In genomic region chr14:21428930-21429329, GRCh38 we compare ENCODE assay signal across 14 cellular contexts. TPM values are rescaled to one million over a fixed set of nuclear protein-coding genes. Genes with fewer than 3 reads are reported as not detected.
DNase-seq lines count a peak whose midpoint lies in the region; ATAC-seq and TF ChIP-seq lines count a peak whose summit lies in the region.
"Had no signal": no experiment of that assay in that cellular context is flagged by ENCODE, and none has a peak within 500 bp of the region (broad histone marks: within the 10 kb centered on the region; RNA-seq: fewer than 3 reads in every experiment).

No MANE protein-coding gene starts in this region.

- no peak overlapping the region for H3K4me3 ChIP-seq in left ventricle myocardium inferior

- H3K27me3 ChIP-seq in left ventricle myocardium inferior (ENCODE audit: low read depth): no peaks in the 10 kb centered on the region

- H3K9me3 ChIP-seq in left ventricle myocardium inferior (replicated peaks): no peaks in the 10 kb centered on the region

- H3K27me3 Mint-ChIP-seq in type B pancreatic cell: no peaks in the 10 kb centered on the region
- H3K27me3 Mint-ChIP-seq: activated B cell treated with CpG ODN at 0.5 μM for 24 hours had no signal

- H3K4me3 Mint-ChIP-seq in type B pancreatic cell: no peak overlapping the region
- H3K4me3 Mint-ChIP-seq: activated B cell treated with CpG ODN at 0.5 μM for 24 hours; activated naive CD4-positive, alpha-beta T cell treated with anti-CD3 and anti-CD28 coated beads for 36 hours had no signal

- no peak overlapping the region for H3K27ac Mint-ChIP-seq in type B pancreatic cell
- H3K27ac Mint-ChIP-seq: activated B cell treated with CpG ODN at 0.5 μM for 24 hours; activated naive CD4-positive, alpha-beta T cell treated with anti-CD3 and anti-CD28 coated beads for 36 hours had no signal

- H3K9me3 Mint-ChIP-seq in type B pancreatic cell: no peaks in the 10 kb centered on the region
- H3K9me3 Mint-ChIP-seq: activated B cell treated with CpG ODN at 0.5 μM for 24 hours; activated naive CD4-positive, alpha-beta T cell treated with anti-CD3 and anti-CD28 coated beads for 36 hours had no signal

- peaks cover 76% of the 10 kb centered on the region for H3K36me3 ChIP-seq in left ventricle myocardium inferior

- H3K36me3 Mint-ChIP-seq in type B pancreatic cell: peaks cover 38% of the 10 kb centered on the region

- ATAC-seq in GM21619 (IDR thresholded peaks at IDR 0.05; ENCODE audit: unreplicated experiment) (no peak), GM18498 (IDR thresholded peaks at IDR 0.05; ENCODE audit: unreplicated experiment) (no peak)
- ATAC-seq: sciatic nerve had no signal

- peak overlapping the region; percentile 49 for H3K27ac ChIP-seq in left ventricle myocardium inferior (replicated peaks)

- intact Hi-C loops in left ventricle myocardium inferior (cut with micrococcal nuclease): no loop called here

- H3K4me1 ChIP-seq in left ventricle myocardium inferior: peaks cover 10% of the 10 kb centered on the region

- TF ChIP-seq CTCF in left ventricle myocardium inferior (IDR thresholded peaks at IDR 0.05; ENCODE audit: borderline replicate concordance): no peak
- TF ChIP-seq CTCF in type B pancreatic cell (conservative IDR thresholded peaks at IDR 0.05): no peak

- no peaks in the 10 kb centered on the region for H3K4me1 Mint-ChIP-seq in type B pancreatic cell (ENCODE audit: unreplicated experiment)

- DNase-seq in A172 (ENCODE audit: low spot score): peak; percentile 25
- DNase-seq in LHCN-M2 (ENCODE audit: low read depth): peak; percentile 81
- DNase-seq in NCI-H2196 treated with DMSO at 0.1 percent for 48 hours (lab: John Stamatoyannopoulos, UW; ENCODE audit: unreplicated experiment): peak; percentile 79
- peak; percentile 54 for DNase-seq in left ventricle myocardium inferior
- DNase-seq in type B pancreatic cell (ENCODE audit: extremely low spot score, unreplicated experiment): no peak
- no peak for DNase-seq in activated CD8-positive, alpha-beta memory T cell treated with anti-CD3 and anti-CD28 coated beads, Interleukin-2, amount 50 U/mL, for 4 hours
- DNase-seq: activated B cell treated with CpG ODN at 0.5 μM for 24 hours; activated naive CD4-positive, alpha-beta T cell treated with anti-CD3 and anti-CD28 coated beads for 36 hours; foreskin fibroblast; GDM1; stimulated activated CD8-positive, alpha-beta memory T cell treated with anti-CD3 and anti-CD28 coated beads, Interleukin-4, amount 100 ng/mL, for 48 hours had no signal

RNA-seq across cellular contexts. Expression of gene CHD8, which starts 27.0 kb away (rescaled TPM):
- total RNA-seq in A172 (2014; rRNA removed; shearing (Covaris generic)): 23.4 and 27.9 TPM in 2 replicates
- 49.1 and 50.1 TPM in 2 replicates for total RNA-seq in LHCN-M2 (2014; rRNA removed)
- 32.5 TPM for polyA plus RNA-seq in LHCN-M2 (2012)
- 27.9 TPM for total RNA-seq in left ventricle myocardium inferior
- total RNA-seq in type B pancreatic cell (ENCODE audit: low replicate concordance): 90.4 and 112 TPM in 2 replicates

RNA-seq across cellular contexts. Expression of gene SUPT16H, which starts 45.1 kb away (rescaled TPM):
- 77.8 and 84.0 TPM in 2 replicates for total RNA-seq in A172 (2014; rRNA removed; shearing (Covaris generic))
- total RNA-seq in LHCN-M2 (2014; rRNA removed) (123 and 132 TPM in 2 replicates), left ventricle myocardium inferior (27.5 TPM), type B pancreatic cell (ENCODE audit: low replicate concordance) (74.2 and 122 TPM in 2 replicates)
- 52.7 TPM for polyA plus RNA-seq in LHCN-M2 (2012)

RNA-seq across cellular contexts. Expression of gene RAB2B, which starts 47.8 kb away (rescaled TPM):
- 9.2 and 9.4 TPM in 2 replicates for total RNA-seq in A172 (2014; rRNA removed; shearing (Covaris generic))
- total RNA-seq in LHCN-M2 (2014; rRNA removed) (36.5 and 39.9 TPM in 2 replicates), left ventricle myocardium inferior (15.5 TPM), type B pancreatic cell (ENCODE audit: low replicate concordance) (20.7 and 29.4 TPM in 2 replicates)
- polyA plus RNA-seq in LHCN-M2 (2012): 15.5 TPM

RNA-seq across cellular contexts. Expression of gene TOX4, which starts 48.1 kb away (rescaled TPM):
- total RNA-seq in A172 (2014; rRNA removed; shearing (Covaris generic)): 14.6 and 30.5 TPM in 2 replicates
- total RNA-seq in LHCN-M2 (2014; rRNA removed) (30.7 and 44.7 TPM in 2 replicates), left ventricle myocardium inferior (84.8 TPM), type B pancreatic cell (ENCODE audit: low replicate concordance) (73.8 and 75.4 TPM in 2 replicates)
- polyA plus RNA-seq in LHCN-M2 (2012): 69.9 TPM

Comparison
In these comparisons a context has a peak if more than half of its experiments do, and no peak if none do; other contexts are left out.
1. DNase-seq: peak in A172 (single experiment), LHCN-M2 (single experiment), NCI-H2196 treated with DMSO at 0.1 percent for 48 hours (single experiment) and left ventricle myocardium inferior (single experiment); none in type B pancreatic cell (single experiment) and activated CD8-positive, alpha-beta memory T cell treated with anti-CD3 and anti-CD28 coated beads, Interleukin-2, amount 50 U/mL, for 4 hours (single experiment).